ENCODE assay signal across 11 cellular contexts in the genomic region with DNA sequence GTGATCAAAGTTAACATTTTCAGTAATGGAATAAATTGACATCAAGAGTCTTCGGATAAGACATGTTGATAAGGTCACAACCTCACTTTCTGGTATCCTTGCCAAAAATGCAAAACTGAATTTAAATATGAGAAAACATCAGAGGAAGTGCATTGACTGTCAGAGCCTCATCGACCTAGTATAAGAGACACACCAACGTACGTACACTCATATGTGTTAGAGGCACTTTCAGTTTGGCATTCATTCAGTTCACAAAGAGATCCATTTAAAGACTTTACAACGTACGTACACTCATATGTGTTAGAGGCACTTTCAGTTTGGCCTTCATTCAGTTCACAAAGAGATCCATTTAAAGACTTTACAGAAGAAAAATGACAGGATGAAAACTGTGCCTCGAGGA.
A peak's percentile ranks its signal among the peaks of the same experiment; 100 is the strongest.
DNase-seq lines count a peak whose midpoint lies in the region; ATAC-seq and TF ChIP-seq lines count a peak whose summit lies in the region.
"Had no signal": no experiment of that assay in that cellular context is flagged by ENCODE, and none has a peak within 500 bp of the region (broad histone marks: within the 10 kb centered on the region; RNA-seq: fewer than 3 reads in every experiment).

No MANE protein-coding gene starts in this region.

- TF ChIP-seq CTCF in neural progenitor cell (IDR thresholded peaks at IDR 0.05): no peak

- H3K9ac ChIP-seq in mucosa of stomach (ENCODE audit: low read length): peak overlapping the region; percentile 7
- no peak overlapping the region for H3K9ac ChIP-seq in neural progenitor cell

- H3K4me1 Mint-ChIP-seq in activated naive CD8-positive, alpha-beta T cell treated with anti-CD3 and anti-CD28 coated beads for 36 hours: peaks cover 26% of the 10 kb centered on the region
- peaks cover 13% of the 10 kb centered on the region for H3K4me1 Mint-ChIP-seq in neural progenitor cell

- DNase-seq in DMS153 (lab: John Stamatoyannopoulos, UW) (peak; percentile 27), neural progenitor cell (ENCODE audit: low spot score) (no peak), Right ventricle myocardium superior (no peak)
- DNase-seq in activated naive CD8-positive, alpha-beta T cell treated with anti-CD3 and anti-CD28 coated beads for 36 hours: no peak
- DNase-seq in stimulated activated CD8-positive, alpha-beta memory T cell treated with anti-CD3 and anti-CD28 coated beads, Interleukin-4, amount 100 ng/mL, for 48 hours: no peak
- DNase-seq: cortex of kidney, NCI-H1105, upper lobe of left lung had no signal

- H3K4me3 ChIP-seq in mucosa of stomach (ENCODE audit: low read length) (no peak overlapping the region), neural progenitor cell (no peak overlapping the region)
- H3K4me3 ChIP-seq: upper lobe of left lung had no signal

- ATAC-seq in HG02798 (IDR thresholded peaks at IDR 0.05; ENCODE audit: poor library complexity, unreplicated experiment) (peak; percentile 24), GM21723 (IDR thresholded peaks at IDR 0.05; ENCODE audit: unreplicated experiment) (no peak), Right ventricle myocardium superior (ENCODE audit: poor library complexity) (no peak)

- no peak overlapping the region for H3K27ac ChIP-seq in neural progenitor cell

- peak overlapping the region; percentile 65 for H3K4me3 Mint-ChIP-seq in activated naive CD8-positive, alpha-beta T cell treated with anti-CD3 and anti-CD28 coated beads for 36 hours
- no peak overlapping the region for H3K4me3 Mint-ChIP-seq in neural progenitor cell

- H3K9me3 Mint-ChIP-seq in activated naive CD8-positive, alpha-beta T cell treated with anti-CD3 and anti-CD28 coated beads for 36 hours: peaks cover 2% of the 10 kb centered on the region
- H3K9me3 Mint-ChIP-seq in neural progenitor cell: no peaks in the 10 kb centered on the region

- H3K9me3 ChIP-seq in mucosa of stomach (ENCODE audit: control insufficient read depth, low read length): no peaks in the 10 kb centered on the region
- H3K9me3 ChIP-seq in neural progenitor cell (ENCODE audit: low read depth): no peaks in the 10 kb centered on the region
- H3K9me3 ChIP-seq: upper lobe of left lung had no signal

- no peaks in the 10 kb centered on the region for H3K79me2 ChIP-seq in neural progenitor cell (ENCODE audit: low read depth)

- no peak overlapping the region for H2AFZ ChIP-seq in neural progenitor cell (replicated peaks)

- H3K27ac Mint-ChIP-seq in activated naive CD8-positive, alpha-beta T cell treated with anti-CD3 and anti-CD28 coated beads for 36 hours: peak overlapping the region; percentile 76
- H3K27ac Mint-ChIP-seq in neural progenitor cell: no peak overlapping the region

- H3K36me3 Mint-ChIP-seq in activated naive CD8-positive, alpha-beta T cell treated with anti-CD3 and anti-CD28 coated beads for 36 hours: no peaks in the 10 kb centered on the region
- no peaks in the 10 kb centered on the region for H3K36me3 Mint-ChIP-seq in neural progenitor cell

- H3F3A ChIP-seq in neural progenitor cell (ENCODE audit: low read depth): peaks cover 10% of the 10 kb centered on the region

- no peaks in the 10 kb centered on the region for H3K27me3 ChIP-seq in mucosa of stomach (ENCODE audit: control insufficient read depth, insufficient read depth, low read length)
- no peaks in the 10 kb centered on the region for H3K27me3 ChIP-seq in neural progenitor cell
- H3K27me3 ChIP-seq: upper lobe of left lung had no signal

- peaks cover 11% of the 10 kb centered on the region for H3K4me1 ChIP-seq in mucosa of stomach (ENCODE audit: control insufficient read depth, insufficient read depth, low read length)
- H3K4me1 ChIP-seq in neural progenitor cell: peaks cover 20% of the 10 kb centered on the region
- H3K4me1 ChIP-seq: upper lobe of left lung had no signal

- no peaks in the 10 kb centered on the region for H3K36me3 ChIP-seq in mucosa of stomach (ENCODE audit: control insufficient read depth, insufficient read depth, low read length)
- H3K36me3 ChIP-seq in neural progenitor cell: no peaks in the 10 kb centered on the region
- H3K36me3 ChIP-seq: upper lobe of left lung had no signal

- no peaks in the 10 kb centered on the region for H3K27me3 Mint-ChIP-seq in activated naive CD8-positive, alpha-beta T cell treated with anti-CD3 and anti-CD28 coated beads for 36 hours
- H3K27me3 Mint-ChIP-seq in neural progenitor cell (ENCODE audit: insufficient read depth, low read depth): no peaks in the 10 kb centered on the region

- intact Hi-C loops in Right ventricle myocardium superior (cut with DNase I): no loop called here

- no peaks in the 10 kb centered on the region for H4K20me1 ChIP-seq in neural progenitor cell (ENCODE audit: low read depth)

- H3K4me2 ChIP-seq in neural progenitor cell: no peak overlapping the region
